ENCODE assay signal across 27 cellular contexts in genomic region chr9:79699479-79699878, GRCh38.
"Had no signal": no experiment of that assay in that cellular context is flagged by ENCODE, and none has a peak within 500 bp of the region (broad histone marks: within the 10 kb centered on the region; RNA-seq: fewer than 3 reads in every experiment).

No MANE protein-coding gene starts in this region.

- H3K4me3 Mint-ChIP-seq: naive thymus-derived CD4-positive, alpha-beta T cell; natural killer cell; nephron; neural progenitor cell; stimulated activated effector memory CD8-positive, alpha-beta T cell treated with anti-CD3 and anti-CD28 coated beads, Interleukin-12 subunit alpha, Interleukin-12 subunit beta, amount 100 ng/mL, for 72 hours; stimulated activated naive B cell treated with anti-CD40 and anti-IgM and Interleukin-4, amounts not matched to agents 10 μg/mL and 1 μg/mL and 100 μg/mL, for 72 hours; type B pancreatic cell had no signal

- H3K36me3 ChIP-seq: ovary, right lobe of liver, sigmoid colon, thoracic aorta, thyroid gland, tibial nerve, upper lobe of right lung, uterus had no signal

- H3K27me3 ChIP-seq: neural progenitor cell, ovary, right lobe of liver, sigmoid colon, thyroid gland, tibial nerve, upper lobe of right lung, uterus had no signal

- FAIRE-seq: small intestine had no signal

- H3K4me3 ChIP-seq: neural progenitor cell, ovary, psoas muscle, right lobe of liver, sigmoid colon, thoracic aorta, thyroid gland, tibial nerve, upper lobe of right lung, uterus had no signal

- H3K9me3 Mint-ChIP-seq: naive thymus-derived CD4-positive, alpha-beta T cell; natural killer cell; nephron; neural progenitor cell; stimulated activated naive B cell treated with anti-CD40 and anti-IgM and Interleukin-4, amounts not matched to agents 10 μg/mL and 1 μg/mL and 100 μg/mL, for 72 hours; type B pancreatic cell had no signal

- H3K9me3 ChIP-seq: ovary, psoas muscle, right lobe of liver, sigmoid colon, thoracic aorta, thyroid gland, tibial nerve, upper lobe of right lung, uterus had no signal

- H3K4me1 ChIP-seq: parathyroid adenoma, psoas muscle, right lobe of liver, upper lobe of right lung, uterus had no signal

- H3K27me3 Mint-ChIP-seq: naive thymus-derived CD4-positive, alpha-beta T cell; stimulated activated naive B cell treated with anti-CD40 and anti-IgM and Interleukin-4, amounts not matched to agents 10 μg/mL and 1 μg/mL and 100 μg/mL, for 72 hours; type B pancreatic cell had no signal

- H3K36me3 Mint-ChIP-seq: natural killer cell had no signal

- DNase-seq: naive thymus-derived CD4-positive, alpha-beta T cell; natural killer cell; nucleus accumbens; ovary; posterior cingulate gyrus; psoas muscle; right cardiac atrium; right lobe of liver; sigmoid colon; small intestine; stimulated activated CD4-positive, alpha-beta T cell treated with anti-CD3 and anti-CD28 coated beads, Interleukin-15, amount 100 ng/mL, for 24 hours; stimulated activated CD4-positive, alpha-beta T cell treated with anti-CD3 and anti-CD28 coated beads, Interleukin-2, amount 100 ng/mL, for 24 hours; stimulated activated CD4-positive, alpha-beta T cell treated with anti-CD3 and anti-CD28 coated beads, Interleukin-2, amount 100 ng/mL, for 48 hours; stimulated activated CD4-positive, alpha-beta T cell treated with anti-CD3 and anti-CD28 coated beads, Interleukin-4, amount 100 ng/mL, for 24 hours; stimulated activated naive B cell treated with anti-CD40 and anti-IgM and Interleukin-4, amounts not matched to agents 10 μg/mL and 1 μg/mL and 100 μg/mL, for 72 hours; stimulated activated naive CD4-positive, alpha-beta T cell treated with Interleukin-2 at 50 U/mL for 16 hours; thyroid gland; upper lobe of right lung; uterus had no signal

- ATAC-seq: naive thymus-derived CD4-positive, alpha-beta T cell; natural killer cell; psoas muscle; right cardiac atrium; right lobe of liver; stimulated activated effector memory CD8-positive, alpha-beta T cell treated with anti-CD3 and anti-CD28 coated beads, Interleukin-12 subunit alpha, Interleukin-12 subunit beta, amount 100 ng/mL, for 72 hours; stimulated activated naive B cell treated with anti-CD40 and anti-IgM and Interleukin-4, amounts not matched to agents 10 μg/mL and 1 μg/mL and 100 μg/mL, for 72 hours; upper lobe of right lung had no signal

- H3K27ac Mint-ChIP-seq: nephron; neural progenitor cell; progenitor cell of endocrine pancreas; stimulated activated effector memory CD8-positive, alpha-beta T cell treated with anti-CD3 and anti-CD28 coated beads, Interleukin-12 subunit alpha, Interleukin-12 subunit beta, amount 100 ng/mL, for 72 hours; stimulated activated naive B cell treated with anti-CD40 and anti-IgM and Interleukin-4, amounts not matched to agents 10 μg/mL and 1 μg/mL and 100 μg/mL, for 72 hours; type B pancreatic cell had no signal

- H3K27ac ChIP-seq: neural progenitor cell, ovary, parathyroid adenoma, psoas muscle, right lobe of liver, sigmoid colon, thoracic aorta, thyroid gland, tibial nerve, upper lobe of right lung, uterus had no signal
